15 cellular contexts compared by ENCODE assay signal in genomic region chr2:150400849-150401248, GRCh38.
"Had no signal": no experiment of that assay in that cellular context is flagged by ENCODE, and none has a peak within 500 bp of the region (broad histone marks: within the 10 kb centered on the region; RNA-seq: fewer than 3 reads in every experiment).

No MANE protein-coding gene starts in this region.

- H3K36me3 ChIP-seq: breast epithelium, esophagus muscularis mucosa, stomach, thoracic aorta had no signal

- H3K27ac ChIP-seq: breast epithelium, esophagus muscularis mucosa, stomach, thoracic aorta had no signal

- ATAC-seq: activated CD4-positive, CD25-positive, alpha-beta regulatory T cell treated with anti-CD3 and anti-CD28 coated beads, Interleukin-2, amount 50 U/mL, for 24 hours; activated T-cell treated with anti-CD3 and anti-CD28 coated beads, Interleukin-2, amount 50 U/mL, for 72 hours; T-helper 17 cell had no signal

- H3K4me1 ChIP-seq: breast epithelium, stomach had no signal

- H3K27me3 Mint-ChIP-seq: activated CD4-positive, alpha-beta memory T cell treated with anti-CD3 and anti-CD28 coated beads, Interleukin-2, amount 10 ng/mL, durations not matched to agents 7 days and 5 days; T-helper 17 cell had no signal

- H3K9me3 Mint-ChIP-seq: activated CD4-positive, alpha-beta memory T cell treated with anti-CD3 and anti-CD28 coated beads, Interleukin-2, amount 10 ng/mL, durations not matched to agents 7 days and 5 days had no signal

- H3K4me3 ChIP-seq: breast epithelium, esophagus muscularis mucosa, stomach, thoracic aorta had no signal

- H3K27me3 ChIP-seq: breast epithelium, esophagus muscularis mucosa, stomach had no signal

- H3K4me1 Mint-ChIP-seq: activated CD4-positive, alpha-beta memory T cell treated with anti-CD3 and anti-CD28 coated beads, Interleukin-2, amount 10 ng/mL, durations not matched to agents 7 days and 5 days; T-helper 17 cell had no signal

- DNase-seq: activated CD4-positive, alpha-beta memory T cell treated with anti-CD3 and anti-CD28 coated beads, Interleukin-2, amount 10 ng/mL, durations not matched to agents 7 days and 5 days; activated CD8-positive, alpha-beta memory T cell treated with anti-CD3 and anti-CD28 coated beads, Interleukin-2, amount 50 U/mL, for 4 hours; activated T-cell treated with anti-CD3 and anti-CD28 coated beads, Interleukin-2, amount 50 U/mL, for 72 hours; aorta; hippocampal formation; retina; stomach; T-helper 17 cell had no signal

- H3K27ac Mint-ChIP-seq: activated CD4-positive, alpha-beta memory T cell treated with anti-CD3 and anti-CD28 coated beads, Interleukin-2, amount 10 ng/mL, durations not matched to agents 7 days and 5 days; activated T-cell treated with anti-CD3 and anti-CD28 coated beads, Interleukin-2, amount 50 U/mL, for 72 hours; mesothelial cell of epicardium; T-helper 17 cell had no signal

- FAIRE-seq: urothelium cell line had no signal

- H3K4me3 Mint-ChIP-seq: activated CD4-positive, alpha-beta memory T cell treated with anti-CD3 and anti-CD28 coated beads, Interleukin-2, amount 10 ng/mL, durations not matched to agents 7 days and 5 days; activated T-cell treated with anti-CD3 and anti-CD28 coated beads, Interleukin-2, amount 50 U/mL, for 72 hours; mesothelial cell of epicardium; neural crest cell; T-helper 17 cell had no signal

- H3K9me3 ChIP-seq: breast epithelium, esophagus muscularis mucosa, stomach, thoracic aorta had no signal
